Comparison of ENCODE assay signal across 22 cellular contexts in genomic region chr5:52770287-52770939, GRCh38.
"Had no signal": no experiment of that assay in that cellular context is flagged by ENCODE, and none has a peak within 500 bp of the region (broad histone marks: within the 10 kb centered on the region; RNA-seq: fewer than 3 reads in every experiment).

No MANE protein-coding gene starts in this region.

- DNase-seq: IMR-90, Kasumi-1, KG1, MM.1S, NCI-H1092 treated with DMSO at 0.1 percent for 48 hours, NCI-H1436, NCI-H187, NCI-H2029, NCI-H2081 treated with DMSO at 0.1 percent for 48 hours, NCI-H2171, NCI-H226, NCI-H446, NCI-H510A, NCI-H524 treated with DMSO at 0.1 percent for 48 hours, NCI-H69, NCI-H774, Right ventricle myocardium superior, RPMI8226, SIG-M5 had no signal

- H3K4me3 ChIP-seq: SJSA1, SK-N-MC had no signal

- H3K27me3 ChIP-seq: SJSA1 had no signal

- ATAC-seq: HepG2 had no signal

- H3K36me3 ChIP-seq: SJSA1 had no signal

- H3K4me1 ChIP-seq: SJSA1 had no signal

- H3K9me3 ChIP-seq: SJSA1 had no signal

- H3K27ac ChIP-seq: SJSA1, SK-N-MC had no signal
